ENCODE assay signal across 1 cellular context in the genomic region with DNA sequence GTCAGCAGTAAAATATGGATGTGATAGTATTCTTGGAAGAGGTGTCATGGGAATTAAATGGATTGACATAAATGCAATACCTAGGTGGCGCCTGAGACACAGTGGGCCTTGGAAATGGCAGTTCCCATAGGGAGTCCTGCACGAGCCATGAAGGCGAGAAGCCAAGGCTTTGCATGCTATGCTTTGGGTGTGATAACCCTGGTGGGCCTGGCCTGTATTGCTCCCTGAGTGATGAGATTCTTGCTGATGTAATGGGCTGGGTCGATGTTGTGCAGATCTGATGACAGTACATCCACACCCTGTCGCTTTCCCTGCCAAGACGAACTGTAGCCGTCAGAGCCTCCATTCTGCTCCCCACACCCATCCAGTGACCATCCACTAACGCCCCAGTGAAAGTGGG.
TF ChIP-seq lines count a peak whose summit lies in the region.

No MANE protein-coding gene starts in this region.

TF ChIP-seq in HCT116, 20 proteins besides CTCF, POLR2A, EP300 and RAD21 (continued from another document):
- TF ChIP-seq, protein P1, sequence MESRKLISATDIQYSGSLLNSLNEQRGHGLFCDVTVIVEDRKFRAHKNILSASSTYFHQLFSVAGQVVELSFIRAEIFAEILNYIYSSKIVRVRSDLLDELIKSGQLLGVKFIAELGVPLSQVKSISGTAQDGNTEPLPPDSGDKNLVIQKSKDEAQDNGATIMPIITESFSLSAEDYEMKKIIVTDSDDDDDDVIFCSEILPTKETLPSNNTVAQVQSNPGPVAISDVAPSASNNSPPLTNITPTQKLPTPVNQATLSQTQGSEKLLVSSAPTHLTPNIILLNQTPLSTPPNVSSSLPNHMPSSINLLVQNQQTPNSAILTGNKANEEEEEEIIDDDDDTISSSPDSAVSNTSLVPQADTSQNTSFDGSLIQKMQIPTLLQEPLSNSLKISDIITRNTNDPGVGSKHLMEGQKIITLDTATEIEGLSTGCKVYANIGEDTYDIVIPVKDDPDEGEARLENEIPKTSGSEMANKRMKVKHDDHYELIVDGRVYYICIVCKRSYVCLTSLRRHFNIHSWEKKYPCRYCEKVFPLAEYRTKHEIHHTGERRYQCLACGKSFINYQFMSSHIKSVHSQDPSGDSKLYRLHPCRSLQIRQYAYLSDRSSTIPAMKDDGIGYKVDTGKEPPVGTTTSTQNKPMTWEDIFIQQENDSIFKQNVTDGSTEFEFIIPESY (IDR thresholded peaks at IDR 0.05; ENCODE audit: extremely low read depth, insufficient replicate concordance, low read length), result no peak
TF ChIP-seq in HCT116: peak in this region for 0.
